In genomic region chr15:71435552-71435951, GRCh38 we compare ENCODE assay signal across 21 cellular contexts.
"Had no signal": no experiment of that assay in that cellular context is flagged by ENCODE, and none has a peak within 500 bp of the region (broad histone marks: within the 10 kb centered on the region; RNA-seq: fewer than 3 reads in every experiment).

No MANE protein-coding gene starts in this region.

- H3K9me3 ChIP-seq: gastrocnemius medialis, ovary, psoas muscle, right lobe of liver, testis, upper lobe of right lung had no signal

- ATAC-seq: activated CD4-positive, alpha-beta T cell treated with anti-CD3 and anti-CD28 coated beads for 36 hours; activated CD8-positive, alpha-beta memory T cell treated with anti-CD3 and anti-CD28 coated beads, Interleukin-2, amount 10 ng/mL, durations not matched to agents 7 days and 5 days; gastrocnemius medialis; naive thymus-derived CD8-positive, alpha-beta T cell; psoas muscle; right lobe of liver; stimulated activated memory B cell treated with anti-CD40 and anti-IgM and Interleukin-4, amounts not matched to agents 10 μg/mL and 1 μg/mL and 100 μg/mL, for 72 hours; upper lobe of right lung had no signal

- H3K27ac Mint-ChIP-seq: activated CD4-positive, alpha-beta memory T cell treated with anti-CD3 and anti-CD28 coated beads for 36 hours; activated CD4-positive, alpha-beta T cell treated with anti-CD3 and anti-CD28 coated beads for 36 hours; activated CD8-positive, alpha-beta memory T cell treated with anti-CD3 and anti-CD28 coated beads, Interleukin-2, amount 10 ng/mL, durations not matched to agents 7 days and 5 days; activated naive CD8-positive, alpha-beta T cell treated with anti-CD3 and anti-CD28 coated beads for 36 hours; memory B cell; naive thymus-derived CD8-positive, alpha-beta T cell; stimulated activated memory B cell treated with anti-CD40 and anti-IgM and Interleukin-4, amounts not matched to agents 10 μg/mL and 1 μg/mL and 100 μg/mL, for 72 hours had no signal

- H3K27me3 Mint-ChIP-seq: activated CD4-positive, alpha-beta memory T cell treated with anti-CD3 and anti-CD28 coated beads for 36 hours had no signal

- H3K27ac ChIP-seq: brain microvascular endothelial cell, gastrocnemius medialis, ovary, psoas muscle, right lobe of liver, testis, upper lobe of right lung, VCaP had no signal

- H3K36me3 Mint-ChIP-seq: activated CD4-positive, alpha-beta memory T cell treated with anti-CD3 and anti-CD28 coated beads for 36 hours; activated CD8-positive, alpha-beta memory T cell treated with anti-CD3 and anti-CD28 coated beads, Interleukin-2, amount 10 ng/mL, durations not matched to agents 7 days and 5 days; activated naive CD8-positive, alpha-beta T cell treated with anti-CD3 and anti-CD28 coated beads for 36 hours; memory B cell; naive thymus-derived CD8-positive, alpha-beta T cell; stimulated activated memory B cell treated with anti-CD40 and anti-IgM and Interleukin-4, amounts not matched to agents 10 μg/mL and 1 μg/mL and 100 μg/mL, for 72 hours had no signal

- H3K4me1 ChIP-seq: testis, upper lobe of right lung had no signal

- H3K4me3 Mint-ChIP-seq: activated CD4-positive, alpha-beta memory T cell treated with anti-CD3 and anti-CD28 coated beads for 36 hours; activated CD4-positive, alpha-beta T cell treated with anti-CD3 and anti-CD28 coated beads for 36 hours; activated CD8-positive, alpha-beta memory T cell treated with anti-CD3 and anti-CD28 coated beads, Interleukin-2, amount 10 ng/mL, durations not matched to agents 7 days and 5 days; activated naive CD8-positive, alpha-beta T cell treated with anti-CD3 and anti-CD28 coated beads for 36 hours; memory B cell; naive thymus-derived CD8-positive, alpha-beta T cell; stimulated activated memory B cell treated with anti-CD40 and anti-IgM and Interleukin-4, amounts not matched to agents 10 μg/mL and 1 μg/mL and 100 μg/mL, for 72 hours had no signal

- DNase-seq: activated CD4-positive, alpha-beta memory T cell treated with anti-CD3 and anti-CD28 coated beads for 36 hours; activated CD4-positive, alpha-beta T cell treated with anti-CD3 and anti-CD28 coated beads for 36 hours; activated CD8-positive, alpha-beta memory T cell treated with anti-CD3 and anti-CD28 coated beads, Interleukin-2, amount 10 ng/mL, durations not matched to agents 7 days and 5 days; activated naive CD4-positive, alpha-beta T cell; activated naive CD8-positive, alpha-beta T cell treated with anti-CD3 and anti-CD28 coated beads for 36 hours; amniotic stem cell; brain microvascular endothelial cell; gastrocnemius medialis; head of caudate nucleus; naive thymus-derived CD8-positive, alpha-beta T cell; ovary; psoas muscle; right lobe of liver; stimulated activated CD4-positive, alpha-beta T cell treated with anti-CD3 and anti-CD28 coated beads, Interleukin-4, amount 100 ng/mL, for 4 hours; T-helper 2 cell; testis; upper lobe of right lung had no signal

- H3K36me3 ChIP-seq: brain microvascular endothelial cell, gastrocnemius medialis, ovary, right lobe of liver, upper lobe of right lung had no signal

- H3K9me3 Mint-ChIP-seq: activated CD4-positive, alpha-beta memory T cell treated with anti-CD3 and anti-CD28 coated beads for 36 hours; activated naive CD8-positive, alpha-beta T cell treated with anti-CD3 and anti-CD28 coated beads for 36 hours; memory B cell; naive thymus-derived CD8-positive, alpha-beta T cell; stimulated activated memory B cell treated with anti-CD40 and anti-IgM and Interleukin-4, amounts not matched to agents 10 μg/mL and 1 μg/mL and 100 μg/mL, for 72 hours had no signal

- H3K4me3 ChIP-seq: coronary artery, gastrocnemius medialis, ovary, psoas muscle, right lobe of liver, testis, upper lobe of right lung had no signal

- H3K4me1 Mint-ChIP-seq: activated CD4-positive, alpha-beta T cell treated with anti-CD3 and anti-CD28 coated beads for 36 hours; activated CD8-positive, alpha-beta memory T cell treated with anti-CD3 and anti-CD28 coated beads, Interleukin-2, amount 10 ng/mL, durations not matched to agents 7 days and 5 days; activated naive CD8-positive, alpha-beta T cell treated with anti-CD3 and anti-CD28 coated beads for 36 hours; memory B cell; naive thymus-derived CD8-positive, alpha-beta T cell; stimulated activated memory B cell treated with anti-CD40 and anti-IgM and Interleukin-4, amounts not matched to agents 10 μg/mL and 1 μg/mL and 100 μg/mL, for 72 hours had no signal

- H3K27me3 ChIP-seq: brain microvascular endothelial cell, gastrocnemius medialis, ovary, right lobe of liver, testis, upper lobe of right lung had no signal
